In genomic region chr11:86064236-86064803, GRCh38 we compare ENCODE assay signal across 10 cellular contexts. TPM values are rescaled to one million over a fixed set of nuclear protein-coding genes. Genes with fewer than 3 reads are reported as not detected.
DNase-seq lines count a peak whose midpoint lies in the region; ATAC-seq, FAIRE-seq and TF ChIP-seq lines count a peak whose summit lies in the region.
"Had no signal": no experiment of that assay in that cellular context is flagged by ENCODE, and none has a peak within 500 bp of the region (broad histone marks: within the 10 kb centered on the region; RNA-seq: fewer than 3 reads in every experiment).

No MANE protein-coding gene starts in this region.

- no peaks in the 10 kb centered on the region for H3K27me3 ChIP-seq in heart left ventricle
- H3K27me3 ChIP-seq in keratinocyte (ENCODE audit: control insufficient read depth, extremely low read depth, insufficient read depth, low read length) = no peaks in the 10 kb centered on the region
- no peaks in the 10 kb centered on the region for H3K27me3 ChIP-seq in upper lobe of left lung

- ATAC-seq in heart left ventricle (no peak), Right ventricle myocardium superior (ENCODE audit: poor library complexity) (no peak), upper lobe of left lung (ENCODE audit: low FRiP score in 2 of 2) (no peak), GM19452 (IDR thresholded peaks at IDR 0.05; ENCODE audit: unreplicated experiment) (no peak), GM19397 (IDR thresholded peaks at IDR 0.05; ENCODE audit: unreplicated experiment) (no peak)
- no peak for ATAC-seq in activated naive CD8-positive, alpha-beta T cell treated with anti-CD3 and anti-CD28 coated beads, Interleukin-2, amount 10 ng/mL, durations not matched to agents 7 days and 5 days (ENCODE audit: low read depth)

- H3K27ac ChIP-seq in heart left ventricle = peak overlapping the region in 9 of 12 donors; percentile 19 to 99 (median 99)
- peak overlapping the region; percentile 99 for H3K27ac ChIP-seq in keratinocyte (ENCODE audit: control insufficient read depth, insufficient read depth, low read length)
- peak overlapping the region; percentile 17 to 99 (median 72) for H3K27ac ChIP-seq in upper lobe of left lung

- peaks cover 49% of the 10 kb centered on the region for H3K4me1 Mint-ChIP-seq in activated naive CD8-positive, alpha-beta T cell treated with anti-CD3 and anti-CD28 coated beads, Interleukin-2, amount 10 ng/mL, durations not matched to agents 7 days and 5 days

- FAIRE-seq in keratinocyte (lab: Jason Lieb, UNC) = no peak

- H3K9ac ChIP-seq in keratinocyte (ENCODE audit: control insufficient read depth, extremely low read depth, insufficient read depth, low read length) = peak overlapping the region; percentile 45

- H3K36me3 ChIP-seq in heart left ventricle (no peaks in the 10 kb centered on the region), keratinocyte (ENCODE audit: control insufficient read depth in 2 of 2, extremely low read depth in 1 of 2, insufficient read depth in 2 of 2, low read length in 2 of 2) (no peaks in the 10 kb centered on the region), upper lobe of left lung (no peaks in the 10 kb centered on the region)

- no peak for TF ChIP-seq EP300 in upper lobe of left lung (IDR thresholded peaks at IDR 0.05)

- H3K4me3 ChIP-seq in heart left ventricle = peak overlapping the region in 8 of 12 donors; percentile 1 to 99 (median 94)
- H3K4me3 ChIP-seq in keratinocyte (ENCODE audit: control insufficient read depth in 2 of 3, extremely low read depth in 1 of 3, insufficient read depth in 2 of 3, low read depth in 1 of 3, low read length in 3 of 3) = peak overlapping the region; percentile 35 to 98 (median 54)
- H3K4me3 ChIP-seq in upper lobe of left lung = peak overlapping the region in 2 of 4 donors; percentile 82 to 83

- no peak for DNase-seq in heart left ventricle
- no peak for DNase-seq in Right ventricle myocardium superior
- DNase-seq in activated naive CD8-positive, alpha-beta T cell treated with anti-CD3 and anti-CD28 coated beads, Interleukin-2, amount 10 ng/mL, durations not matched to agents 7 days and 5 days = no peak
- no peak for DNase-seq in keratinocyte (ENCODE audit: low read depth, low spot score)
- no peak for DNase-seq in upper lobe of left lung
- DNase-seq in AML-193 (lab: John Stamatoyannopoulos, UW) = no peak
- DNase-seq: effector CD4-positive, alpha-beta T cell had no signal

- H3K79me2 ChIP-seq in keratinocyte (ENCODE audit: control insufficient read depth, insufficient read depth, low read length) = peaks cover 95% of the 10 kb centered on the region

- no peaks in the 10 kb centered on the region for H3K27me3 Mint-ChIP-seq in activated naive CD8-positive, alpha-beta T cell treated with anti-CD3 and anti-CD28 coated beads, Interleukin-2, amount 10 ng/mL, durations not matched to agents 7 days and 5 days
- H3K27me3 Mint-ChIP-seq: progenitor cell of endocrine pancreas had no signal

- peak overlapping the region; percentile 86 for H3K4me2 ChIP-seq in keratinocyte (ENCODE audit: control insufficient read depth, extremely low read depth, insufficient read depth, low read depth, low read length)

- H3K36me3 Mint-ChIP-seq in activated naive CD8-positive, alpha-beta T cell treated with anti-CD3 and anti-CD28 coated beads, Interleukin-2, amount 10 ng/mL, durations not matched to agents 7 days and 5 days = peaks cover 20% of the 10 kb centered on the region

- WGBS in heart left ventricle, 4 donors = 58 to 65% (median 60%) methylated on average over 5 of the region's 5 CpGs
- WGBS in upper lobe of left lung, 2 donors = 61 to 64% methylated on average over 5 of the region's 5 CpGs

- TF ChIP-seq POLR2A in heart left ventricle (IDR thresholded peaks at IDR 0.05) (no peak), upper lobe of left lung (IDR thresholded peaks at IDR 0.05) (no peak)

- H3K9me3 ChIP-seq in heart left ventricle (no peaks in the 10 kb centered on the region), keratinocyte (ENCODE audit: control insufficient read depth, low read depth, low read length) (no peaks in the 10 kb centered on the region), upper lobe of left lung (no peaks in the 10 kb centered on the region)

- peaks cover 12 to 72% (median 64%) of the 10 kb centered on the region in 12 donors for H3K4me1 ChIP-seq in heart left ventricle
- peaks cover 20% of the 10 kb centered on the region for H3K4me1 ChIP-seq in keratinocyte (ENCODE audit: control insufficient read depth, extremely low read depth, insufficient read depth, low read length)
- peaks cover 44 to 65% (median 55%) of the 10 kb centered on the region in 4 donors for H3K4me1 ChIP-seq in upper lobe of left lung

- H3K9me3 Mint-ChIP-seq in activated naive CD8-positive, alpha-beta T cell treated with anti-CD3 and anti-CD28 coated beads, Interleukin-2, amount 10 ng/mL, durations not matched to agents 7 days and 5 days = no peaks in the 10 kb centered on the region

- dilution Hi-C loops in keratinocyte (cut with MboI; ENCODE audit: extremely low pct_ligation_motif_present, low sequenced_read_pairs) = no loop called here

- peaks cover 29% of the 10 kb centered on the region for H4K20me1 ChIP-seq in keratinocyte (ENCODE audit: control insufficient read depth, extremely low read depth, insufficient read depth, low read length)

- peaks cover 2% of the 10 kb centered on the region for H3K9me1 ChIP-seq in keratinocyte (ENCODE audit: control insufficient read depth, extremely low read depth, insufficient read depth, low read length)

- peak overlapping the region; percentile 54 for H3K4me3 Mint-ChIP-seq in activated naive CD8-positive, alpha-beta T cell treated with anti-CD3 and anti-CD28 coated beads, Interleukin-2, amount 10 ng/mL, durations not matched to agents 7 days and 5 days

- POLR2A ChIA-PET in activated naive CD8-positive, alpha-beta T cell treated with anti-CD3 and anti-CD28 coated beads, Interleukin-2, amount 10 ng/mL, durations not matched to agents 7 days and 5 days (lab: Charles Lee) = no interaction called here

- TF ChIP-seq CTCF in heart left ventricle (IDR thresholded peaks at IDR 0.05) (no peak), keratinocyte (optimal IDR thresholded peaks at IDR 0.05 in 1 of 3, IDR thresholded peaks at IDR 0.05 in 1 of 3, conservative IDR thresholded peaks at IDR 0.05 in 1 of 3; ENCODE audit: extremely low read depth in 1 of 3, insufficient read depth in 2 of 3, low read length in 3 of 3) (no peak), upper lobe of left lung (IDR thresholded peaks at IDR 0.05) (no peak)

- peak overlapping the region; percentile 67 for H3K27ac Mint-ChIP-seq in activated naive CD8-positive, alpha-beta T cell treated with anti-CD3 and anti-CD28 coated beads, Interleukin-2, amount 10 ng/mL, durations not matched to agents 7 days and 5 days
- H3K27ac Mint-ChIP-seq: progenitor cell of endocrine pancreas had no signal

- intact Hi-C loops in heart left ventricle (cut with DNase I) = no loop called here
- intact Hi-C loops in Right ventricle myocardium superior (cut with DNase I) = no loop called here

- no peak overlapping the region for H2AFZ ChIP-seq in keratinocyte (ENCODE audit: control insufficient read depth, low read length)

RNA-seq across cellular contexts. Expression of gene PICALM, which starts 4.6 kb away (rescaled TPM):
- total RNA-seq in heart left ventricle (100 to 1,000 TPM; 139 to 207 (median 183) TPM), Right ventricle myocardium superior (119 TPM), upper lobe of left lung (100 to 1,000 TPM; 144 to 294 (median 198) TPM)
- polyA plus RNA-seq in heart left ventricle (100 to 1,000 TPM in 1 of 2 donors, 10 to 100 TPM in 1; 36.1 to 117 TPM), keratinocyte (265 to 313 TPM (median 293 TPM) in 3 replicates)
- 100 to 1,000 TPM; 103 to 115 TPM for total RNA-seq in activated naive CD8-positive, alpha-beta T cell treated with anti-CD3 and anti-CD28 coated beads, Interleukin-2, amount 10 ng/mL, durations not matched to agents 7 days and 5 days
- 265 TPM for polyA plus RNA-seq in keratinocyte (2011; ENCODE audit: low read depth)
- polyA plus RNA-seq in keratinocyte (2011; cell fraction: cytosol; rRNA removed) = 168 and 340 TPM in 2 replicates
- polyA plus RNA-seq in keratinocyte (2011; cell fraction: nucleus; rRNA removed) = 353 and 393 TPM in 2 replicates
- 125 and 152 TPM in 2 replicates for polyA plus RNA-seq in keratinocyte (2012; ENCODE audit: low replicate concordance)
- polyA minus RNA-seq in keratinocyte = 198 to 513 TPM (median 466 TPM) in 3 replicates
- 283 TPM for polyA minus RNA-seq in keratinocyte (2011; cell fraction: cytosol; rRNA and poly(A)+ RNA removed)
- 343 and 577 TPM in 2 replicates for polyA minus RNA-seq in keratinocyte (2011; cell fraction: nucleus; rRNA and poly(A)+ RNA removed)
